ENCODE assay signal across 9 cellular contexts in genomic region chr19:39110263-39110967, GRCh38. TPM values are rescaled to one million over a fixed set of nuclear protein-coding genes. Genes with fewer than 3 reads are reported as not detected.
DNase-seq lines count a peak whose midpoint lies in the region; ATAC-seq and TF ChIP-seq lines count a peak whose summit lies in the region.
"Had no signal": no experiment of that assay in that cellular context is flagged by ENCODE, and none has a peak within 500 bp of the region (broad histone marks: within the 10 kb centered on the region; RNA-seq: fewer than 3 reads in every experiment).

No MANE protein-coding gene starts in this region.

- H3K27ac ChIP-seq in HCT116 (ENCODE audit: low read depth, low read length) (no peak overlapping the region), esophagus squamous epithelium (no peak overlapping the region), tibial artery (no peak overlapping the region)

- H3K27me3 ChIP-seq in HCT116 (ENCODE audit: insufficient read depth, low read length) (no peaks in the 10 kb centered on the region), esophagus squamous epithelium (peaks cover 0 to 36% (median 0%) of the 10 kb centered on the region in 4 donors), tibial artery (peaks cover 0 to 64% of the 10 kb centered on the region in 2 donors)

- intact Hi-C loops in HCT116 (cut with micrococcal nuclease) (loop anchor here (5.0 kb wide), 2 partner anchors 58 to 148 kb away; no protein-coding TSS in a partner anchor), esophagus squamous epithelium (cut with DNase I) (no loop called here), tibial artery (cut with DNase I; ENCODE audit: low total_unique reads) (no loop called here)

- H3K4me3 ChIP-seq in HCT116 (replicated peaks in 1 of 2; ENCODE audit: low read depth in 1 of 2, low read length in 2 of 2) (no peak overlapping the region), esophagus squamous epithelium (no peak overlapping the region), tibial artery (no peak overlapping the region)

- TF ChIP-seq RAD21 in HCT116 (IDR thresholded peaks at IDR 0.05; ENCODE audit: low read depth) = peak; percentile 75

- peak; percentile 52 for DNase-seq in Ammon's horn (ENCODE audit: low spot score)
- peak; percentile 41 for DNase-seq in HCT116 (ENCODE audit: low read depth, low spot score)
- DNase-seq in OCI-M2 (lab: John Stamatoyannopoulos, UW; ENCODE audit: unreplicated experiment) = peak; percentile 25
- peak; percentile 75 for DNase-seq in activated T-cell treated with anti-CD3 and anti-CD28 coated beads, Interleukin-2, amount 50 U/mL, for 1 hour
- DNase-seq in esophagus squamous epithelium (lab: John Stamatoyannopoulos, UW) = no peak
- no peak for DNase-seq in omental fat pad (ENCODE audit: low spot score)
- DNase-seq in tibial artery = peak in 1 of 2 donors; percentile 41

- H3K79me2 ChIP-seq in HCT116 (ENCODE audit: insufficient read depth, low read length) = no peaks in the 10 kb centered on the region

- TF ChIP-seq CTCF in HCT116 (IDR thresholded peaks at IDR 0.05 in 2 of 3, conservative IDR thresholded peaks at IDR 0.05 in 1 of 3; ENCODE audit: borderline replicate concordance in 1 of 3, insufficient read depth in 1 of 3, low read depth in 2 of 3, low read length in 2 of 3) (peak; percentile 55 to 87 (median 80)), esophagus squamous epithelium (IDR thresholded peaks at IDR 0.05) (peak; percentile 70 to 83 (median 75)), omental fat pad (IDR thresholded peaks at IDR 0.05) (peak in 1 of 3 donors; percentile 6), tibial artery (IDR thresholded peaks at IDR 0.05) (peak; percentile 60 to 64)

- no peak overlapping the region for H2AFZ ChIP-seq in HCT116 (ENCODE audit: low read depth, low read length, poor library complexity, severe bottlenecking)

- no peak overlapping the region for H3K9ac ChIP-seq in HCT116 (ENCODE audit: low read length)

- RAD21 ChIA-PET in HCT116 (lab: Charles Lee; ENCODE audit: low non-redundant PET in 1 of 2, low total read pairs in 2 of 2, uncharacterized antibody in 2 of 2, unreplicated experiment in 2 of 2) = no interaction called here

- H3K36me3 ChIP-seq in HCT116 (ENCODE audit: control insufficient read depth in 1 of 2, insufficient read depth in 2 of 2, low read length in 2 of 2) (no peaks in the 10 kb centered on the region), esophagus squamous epithelium (no peaks in the 10 kb centered on the region), tibial artery (no peaks in the 10 kb centered on the region)

- peaks cover 17 to 29% of the 10 kb centered on the region in 2 experiments for H3K4me1 ChIP-seq in HCT116 (ENCODE audit: control insufficient read depth in 1 of 2, insufficient read depth in 2 of 2, low read length in 2 of 2)
- peaks cover 0 to 19% (median 8%) of the 10 kb centered on the region in 3 donors for H3K4me1 ChIP-seq in esophagus squamous epithelium
- H3K4me1 ChIP-seq in tibial artery = peaks cover 0 to 8% (median 0%) of the 10 kb centered on the region in 4 donors

- WGBS in esophagus squamous epithelium, 2 donors = 7% methylated on average over 11 to 12 of the region's 16 CpGs

- peak; percentile 78 for ATAC-seq in HCT116
- peak; percentile 46 for ATAC-seq in omental fat pad (ENCODE audit: low FRiP score)
- ATAC-seq in GM21825 (IDR thresholded peaks at IDR 0.05; ENCODE audit: unreplicated experiment) = no peak

- CTCF ChIA-PET in HCT116 (lab: Charles Lee) = interaction anchor here (0.9 to 1.5 kb wide), 3 partner anchors 9 to 36 kb away, joined by 3 to 5 read pairs (median 3); no protein-coding TSS in a partner anchor

- H3K9me2 ChIP-seq in HCT116 (ENCODE audit: insufficient read depth) = no peaks in the 10 kb centered on the region

- TF ChIP-seq POLR2A in HCT116 (IDR thresholded peaks at IDR 0.05; ENCODE audit: borderline replicate concordance, extremely low read depth, insufficient read depth, insufficient read length) (no peak), esophagus squamous epithelium (IDR thresholded peaks at IDR 0.05) (no peak)

- no peaks in the 10 kb centered on the region for H3K9me3 ChIP-seq in HCT116 (ENCODE audit: control insufficient read depth in 1 of 2, insufficient read depth in 1 of 2, low read depth in 1 of 2, low read length in 2 of 2)
- H3K9me3 ChIP-seq in esophagus squamous epithelium = no peaks in the 10 kb centered on the region
- no peaks in the 10 kb centered on the region for H3K9me3 ChIP-seq in tibial artery

- H3K4me2 ChIP-seq in HCT116 (ENCODE audit: low read length) = no peak overlapping the region

- POLR2A ChIA-PET in HCT116 (lab: Charles Lee) = no interaction called here

- H4K20me1 ChIP-seq in HCT116 (ENCODE audit: insufficient read depth) = no peaks in the 10 kb centered on the region

- BruUV-seq in HCT116 (replicated peaks; lab: Mats Ljungman, UMichigan) = TSS peak; percentile 45

TF ChIP-seq in HCT116, 20 proteins besides CTCF, POLR2A, EP300 and RAD21:
- TF ChIP-seq SIN3A (IDR thresholded peaks at IDR 0.05; ENCODE audit: low read depth) (no peak), SP1 (IDR thresholded peaks at IDR 0.05; ENCODE audit: low read depth) (no peak), CBX3 (IDR thresholded peaks at IDR 0.05; ENCODE audit: low read depth) (no peak), FOSL1 (IDR thresholded peaks at IDR 0.05; ENCODE audit: low read depth) (no peak), EGR1 (IDR thresholded peaks at IDR 0.05; ENCODE audit: low read depth) (no peak), JUND (IDR thresholded peaks at IDR 0.05) (no peak), YY1 (IDR thresholded peaks at IDR 0.05; ENCODE audit: extremely low read depth, insufficient replicate concordance, low read depth, low read length) (no peak), EZH2phosphoT487 (IDR thresholded peaks at IDR 0.05; ENCODE audit: borderline replicate concordance) (no peak), ELF1 (IDR thresholded peaks at IDR 0.05; ENCODE audit: borderline replicate concordance, low read depth) (no peak), SRF (IDR thresholded peaks at IDR 0.05; ENCODE audit: low read depth) (no peak), CEBPB (IDR thresholded peaks at IDR 0.05; ENCODE audit: low read depth) (no peak), ZNF274 (IDR thresholded peaks at IDR 0.05; ENCODE audit: low read depth, low read length) (no peak), ZFX (IDR thresholded peaks at IDR 0.05) (no peak), EZH2 (IDR thresholded peaks at IDR 0.05) (no peak), MAX (IDR thresholded peaks at IDR 0.05) (no peak)
- TF ChIP-seq, protein P1, sequence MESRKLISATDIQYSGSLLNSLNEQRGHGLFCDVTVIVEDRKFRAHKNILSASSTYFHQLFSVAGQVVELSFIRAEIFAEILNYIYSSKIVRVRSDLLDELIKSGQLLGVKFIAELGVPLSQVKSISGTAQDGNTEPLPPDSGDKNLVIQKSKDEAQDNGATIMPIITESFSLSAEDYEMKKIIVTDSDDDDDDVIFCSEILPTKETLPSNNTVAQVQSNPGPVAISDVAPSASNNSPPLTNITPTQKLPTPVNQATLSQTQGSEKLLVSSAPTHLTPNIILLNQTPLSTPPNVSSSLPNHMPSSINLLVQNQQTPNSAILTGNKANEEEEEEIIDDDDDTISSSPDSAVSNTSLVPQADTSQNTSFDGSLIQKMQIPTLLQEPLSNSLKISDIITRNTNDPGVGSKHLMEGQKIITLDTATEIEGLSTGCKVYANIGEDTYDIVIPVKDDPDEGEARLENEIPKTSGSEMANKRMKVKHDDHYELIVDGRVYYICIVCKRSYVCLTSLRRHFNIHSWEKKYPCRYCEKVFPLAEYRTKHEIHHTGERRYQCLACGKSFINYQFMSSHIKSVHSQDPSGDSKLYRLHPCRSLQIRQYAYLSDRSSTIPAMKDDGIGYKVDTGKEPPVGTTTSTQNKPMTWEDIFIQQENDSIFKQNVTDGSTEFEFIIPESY (IDR thresholded peaks at IDR 0.05; ENCODE audit: extremely low read depth, insufficient replicate concordance, low read length) = no peak

RNA-seq across cellular contexts. Expression of gene PAK4, which starts 15.2 kb away (rescaled TPM):
- total RNA-seq in HCT116 (2021; ENCODE audit: unreplicated experiment) = 90.1 TPM
- polyA plus RNA-seq in HCT116 (2012) = 76.7 and 78.4 TPM in 2 replicates
- total RNA-seq in esophagus squamous epithelium = 10 to 100 TPM; 12.2 to 40.1 (median 18.3) TPM
- total RNA-seq in omental fat pad = 1 to 10 TPM; 4.6 to 9.8 (median 6.3) TPM

RNA-seq across cellular contexts. Expression of gene ACP7, which starts 26.2 kb away (rescaled TPM):
- 4.7 TPM for total RNA-seq in HCT116 (2021; ENCODE audit: unreplicated experiment)
- 5.5 and 6.0 TPM in 2 replicates for polyA plus RNA-seq in HCT116 (2012)
- total RNA-seq in esophagus squamous epithelium = under 1 TPM in 3 of 4 donors, not detected in 1; 0.19 to 0.57 (median 0.40) TPM
- not detected for total RNA-seq in omental fat pad
- total RNA-seq: skeletal muscle tissue had no signal

Comparison
In these comparisons a context has a peak if more than half of its experiments do, and no peak if none do; other contexts are left out.
1. DNase-seq: peak in Ammon's horn (single experiment), HCT116 (single experiment), OCI-M2 (single experiment) and activated T-cell treated with anti-CD3 and anti-CD28 coated beads, Interleukin-2, amount 50 U/mL, for 1 hour (single experiment); none in esophagus squamous epithelium (single experiment) and omental fat pad (single experiment).